Comparison of ENCODE assay signal across 8 cellular contexts in genomic region chr1:91846007-91846620, GRCh38. TPM values are rescaled to one million over a fixed set of nuclear protein-coding genes. Genes with fewer than 3 reads are reported as not detected.
DNase-seq lines count a peak whose midpoint lies in the region; ATAC-seq and TF ChIP-seq lines count a peak whose summit lies in the region.

No MANE protein-coding gene starts in this region.

- H3K27ac ChIP-seq in breast epithelium (peak overlapping the region; percentile 61 to 86), muscle layer of colon (ENCODE audit: low read depth, low read length) (peak overlapping the region; percentile 79), GM23338 (ENCODE audit: low read depth) (no peak overlapping the region)

- H3K4me3 ChIP-seq in breast epithelium (no peak overlapping the region), muscle layer of colon (ENCODE audit: low read depth in 1 of 2, low read length in 2 of 2) (peak overlapping the region in 1 of 2 donors; percentile 7), GM23338 (no peak overlapping the region)

- in situ Hi-C loops in GM13976 (cut with MboI; ENCODE audit: low sequenced_read_pairs, unreplicated experiment), result no loop called here

- intact Hi-C loops in breast epithelium (cut with DNase I; ENCODE audit: low total_unique reads), result no loop called here
- intact Hi-C loops in activated naive CD4-positive, alpha-beta T cell treated with anti-CD3 and anti-CD28 coated beads for 36 hours (cut with micrococcal nuclease), result no loop called here

- H3K4me1 Mint-ChIP-seq in GM23338, result no peaks in the 10 kb centered on the region; the same call in none of the 3 replicates
- peaks cover 13% of the 10 kb centered on the region for H3K4me1 Mint-ChIP-seq in activated naive CD4-positive, alpha-beta T cell treated with anti-CD3 and anti-CD28 coated beads for 36 hours (ENCODE audit: low read depth)

- no peak overlapping the region for H3K27ac Mint-ChIP-seq in GM23338
- no peak overlapping the region for H3K27ac Mint-ChIP-seq in activated naive CD4-positive, alpha-beta T cell treated with anti-CD3 and anti-CD28 coated beads for 36 hours

- H3K27me3 ChIP-seq in breast epithelium (no peaks in the 10 kb centered on the region), muscle layer of colon (ENCODE audit: control insufficient read depth in 1 of 2, insufficient read depth in 2 of 2, low read length in 2 of 2) (no peaks in the 10 kb centered on the region), GM23338 (ENCODE audit: insufficient read depth) (no peaks in the 10 kb centered on the region)

- H3K79me2 ChIP-seq in GM23338 (replicated peaks; ENCODE audit: insufficient read depth), result no peaks in the 10 kb centered on the region

- DNase-seq in DMS53 (lab: John Stamatoyannopoulos, UW) (peak; percentile 58), NCI-H2107 (lab: John Stamatoyannopoulos, UW) (peak; percentile 78), breast epithelium (ENCODE audit: low spot score in 2 of 2) (no peak), GM13976 (ENCODE audit: low spot score) (no peak), GM23338 (ENCODE audit: low spot score) (no peak)
- no peak for DNase-seq in activated naive CD4-positive, alpha-beta T cell treated with Interleukin-2 at 50 U/mL for 16 hours
- no peak for DNase-seq in activated naive CD4-positive, alpha-beta T cell treated with anti-CD3 and anti-CD28 coated beads for 36 hours

- H3K4me2 ChIP-seq in GM23338, result no peak overlapping the region

- H3K4me1 ChIP-seq in breast epithelium, result peaks cover 6 to 7% of the 10 kb centered on the region in 2 donors
- H3K4me1 ChIP-seq in muscle layer of colon (ENCODE audit: insufficient read depth, low read length), result peaks cover 39% of the 10 kb centered on the region
- H3K4me1 ChIP-seq in GM23338 (ENCODE audit: insufficient read depth), result no peaks in the 10 kb centered on the region

- no peak overlapping the region for H3K4me3 Mint-ChIP-seq in GM23338
- H3K4me3 Mint-ChIP-seq in activated naive CD4-positive, alpha-beta T cell treated with anti-CD3 and anti-CD28 coated beads for 36 hours, result no peak overlapping the region

- H3K9me3 Mint-ChIP-seq in GM23338, result no peaks in the 10 kb centered on the region
- H3K9me3 Mint-ChIP-seq in activated naive CD4-positive, alpha-beta T cell treated with anti-CD3 and anti-CD28 coated beads for 36 hours, result no peaks in the 10 kb centered on the region

- H3K27me3 Mint-ChIP-seq in GM23338 (ENCODE audit: insufficient read depth, low read depth, poor library complexity), result peaks cover 2% of the 10 kb centered on the region
- H3K27me3 Mint-ChIP-seq in activated naive CD4-positive, alpha-beta T cell treated with anti-CD3 and anti-CD28 coated beads for 36 hours (ENCODE audit: low read depth), result no peaks in the 10 kb centered on the region

- no peaks in the 10 kb centered on the region for H3K36me3 Mint-ChIP-seq in GM23338 (ENCODE audit: low read depth)
- peaks cover 3% of the 10 kb centered on the region for H3K36me3 Mint-ChIP-seq in activated naive CD4-positive, alpha-beta T cell treated with anti-CD3 and anti-CD28 coated beads for 36 hours (ENCODE audit: low read depth)

- H3K36me3 ChIP-seq in breast epithelium, result no peaks in the 10 kb centered on the region
- no peaks in the 10 kb centered on the region for H3K36me3 ChIP-seq in muscle layer of colon (ENCODE audit: insufficient read depth, low read length)
- H3K36me3 ChIP-seq in GM23338 (ENCODE audit: insufficient read depth), result no peaks in the 10 kb centered on the region

- TF ChIP-seq POLR2A in breast epithelium (IDR thresholded peaks at IDR 0.05), result no peak

- TF ChIP-seq CTCF in breast epithelium (IDR thresholded peaks at IDR 0.05), result no peak
- TF ChIP-seq CTCF in GM13976 (IDR thresholded peaks at IDR 0.05; ENCODE audit: borderline replicate concordance, control extremely low read depth, extremely low read depth, insufficient read depth, missing control alignments), result no peak
- TF ChIP-seq CTCF in GM23338 (conservative IDR thresholded peaks at IDR 0.05; ENCODE audit: low read depth in 2 of 2), result no peak

- H2AFZ ChIP-seq in GM23338, result no peak overlapping the region

- H3K9me3 ChIP-seq in breast epithelium (no peaks in the 10 kb centered on the region), muscle layer of colon (ENCODE audit: low read length) (no peaks in the 10 kb centered on the region)

- no peak overlapping the region for H3K9ac ChIP-seq in muscle layer of colon (ENCODE audit: low read length)

- CTCF ChIA-PET in activated naive CD4-positive, alpha-beta T cell treated with anti-CD3 and anti-CD28 coated beads for 36 hours (lab: Charles Lee), result interaction anchor here (0.7 to 1.0 kb wide), 2 partner anchors 38 to 440 kb away, joined by 3 read pairs; no protein-coding TSS in a partner anchor

- no peaks in the 10 kb centered on the region for H3F3A ChIP-seq in GM23338 (replicated peaks; ENCODE audit: low read depth)

- H4K20me1 ChIP-seq in GM23338 (replicated peaks; ENCODE audit: insufficient read depth), result no peaks in the 10 kb centered on the region

- H3K9me2 ChIP-seq in GM23338 (ENCODE audit: insufficient read depth), result no peaks in the 10 kb centered on the region

- ATAC-seq in GM23338, result no peak

TF ChIP-seq in GM23338, 12 proteins besides CTCF, POLR2A, EP300 and RAD21 (continues in another document):
- no peak for TF ChIP-seq NANOG (IDR thresholded peaks at IDR 0.05; ENCODE audit: borderline replicate concordance)
- TF ChIP-seq ZNF331 (CRISPR knock-in tag; IDR thresholded peaks at IDR 0.05; ENCODE audit: low read depth), result no peak
- TF ChIP-seq ZNF462 (CRISPR knock-in tag; IDR thresholded peaks at IDR 0.05), result no peak
- no peak for TF ChIP-seq STAT1 (IDR thresholded peaks at IDR 0.05; ENCODE audit: unreplicated experiment)
- no peak for TF ChIP-seq ZNF114 (CRISPR knock-in tag; IDR thresholded peaks at IDR 0.05)

RNA-seq across cellular contexts. Expression of gene TGFBR3, which starts 39.8 kb away (rescaled TPM):
- total RNA-seq in breast epithelium, result 100 to 1,000 TPM; 127 to 287 (median 167) TPM
- total RNA-seq in GM23338 (2014; rRNA removed; shearing (Covaris generic)), result 2.1 and 2.9 TPM in 2 replicates
- polyA plus RNA-seq in GM23338 (2016; fragmentation: Nextera tagmentation; extraction: Ambion mirVana), result 1.2 and 1.7 TPM in 2 replicates
- total RNA-seq in activated naive CD4-positive, alpha-beta T cell treated with anti-CD3 and anti-CD28 coated beads for 36 hours, result 1 to 10 TPM; 3.2 to 3.3 TPM

Comparison
In these comparisons a context has a peak if more than half of its experiments do, and no peak if none do; other contexts are left out.
1. DNase-seq: peak in DMS53 (single experiment) and NCI-H2107 (single experiment); none in breast epithelium (0 of 2), GM13976 (single experiment), activated naive CD4-positive, alpha-beta T cell treated with Interleukin-2 at 50 U/mL for 16 hours (single experiment), GM23338 (single experiment) and activated naive CD4-positive, alpha-beta T cell treated with anti-CD3 and anti-CD28 coated beads for 36 hours (single experiment).
2. RNA of gene TGFBR3, which starts 39.8 kb away (total RNA-seq): 127 to 287 TPM in breast epithelium; 3.2 to 3.3 TPM in activated naive CD4-positive, alpha-beta T cell treated with anti-CD3 and anti-CD28 coated beads for 36 hours and 2.1 to 2.9 TPM in GM23338; every median in the first group is over 10 times any median in the second.